In genomic region chr19:55369651-55370304, GRCh38 we compare ENCODE assay signal across 8 cellular contexts. TPM values are rescaled to one million over a fixed set of nuclear protein-coding genes. Genes with fewer than 3 reads are reported as not detected.
A peak's percentile ranks its signal among the peaks of the same experiment; 100 is the strongest.
DNase-seq lines count a peak whose midpoint lies in the region; ATAC-seq, FAIRE-seq and TF ChIP-seq lines count a peak whose summit lies in the region.

No MANE protein-coding gene starts in this region.

- H3K36me3 Mint-ChIP-seq in WTC11 = no peaks in the 10 kb centered on the region

- no peak for FAIRE-seq in D721Med (lab: Jason Lieb, UNC)

- H3K27me3 ChIP-seq in parathyroid adenoma (ENCODE audit: control insufficient read depth, insufficient read depth, low read length) = peaks cover 10% of the 10 kb centered on the region

- H3K4me1 ChIP-seq in parathyroid adenoma = no peaks in the 10 kb centered on the region

- POLR2A ChIA-PET in WTC11 (lab: Charles Lee) = interaction anchor here (0.8 to 2.9 kb wide), 6 partner anchors 14 to 68 kb away, joined by 3 to 12 read pairs (median 4); partner anchors contain the start of genes KMT5C and TMEM238

- DNase-seq in D721Med (ENCODE audit: insufficient read length, low spot score) = peak; percentile 93
- peak; percentile 57 for DNase-seq in LHCN-M2 (ENCODE audit: low read depth)
- peak; percentile 82 for DNase-seq in WTC11 (ENCODE audit: low spot score)

- peaks cover 75% of the 10 kb centered on the region for H3K27me3 Mint-ChIP-seq in WTC11 (ENCODE audit: low read depth)

- no peak for TF ChIP-seq CTCF in D721Med (IDR thresholded peaks at IDR 0.05; ENCODE audit: insufficient read depth, missing control alignments)
- TF ChIP-seq CTCF in WTC11 (IDR thresholded peaks at IDR 0.05) = no peak
- no peak for TF ChIP-seq CTCF in parathyroid adenoma (IDR thresholded peaks at IDR 0.05)

- no peak overlapping the region for H3K27ac ChIP-seq in parathyroid adenoma

- no peak overlapping the region for H2AFZ ChIP-seq in parathyroid adenoma

- no peaks in the 10 kb centered on the region for H3K9me3 ChIP-seq in parathyroid adenoma (ENCODE audit: control insufficient read depth, low read length)

- peak overlapping the region; percentile 11 for H3K4me3 ChIP-seq in parathyroid adenoma (ENCODE audit: low read depth, low read length)

- H3K9me3 Mint-ChIP-seq in WTC11 = no peaks in the 10 kb centered on the region

- H3K4me3 Mint-ChIP-seq in WTC11 = peak overlapping the region; percentile 83

- peak overlapping the region; percentile 47 for H3K4me2 ChIP-seq in parathyroid adenoma (ENCODE audit: low read length)

- H3K9ac ChIP-seq in parathyroid adenoma = no peak overlapping the region

- H3K27ac Mint-ChIP-seq in WTC11 = no peak overlapping the region; the same call in 1 of the 2 replicates

- peaks cover 19% of the 10 kb centered on the region for H3K4me1 Mint-ChIP-seq in WTC11

- H3K36me3 ChIP-seq in parathyroid adenoma (ENCODE audit: control insufficient read depth, insufficient read depth, low read length) = no peaks in the 10 kb centered on the region

- CTCF ChIA-PET in WTC11 (lab: Charles Lee) = interaction anchor here (0.6 to 2.8 kb wide), 11 partner anchors 14 to 891 kb away, joined by 3 to 13 read pairs (median 4); partner anchors contain the start of gene TMEM238

- peak; percentile 76 for ATAC-seq in WTC11
- peak; percentile 2 for ATAC-seq in esophagus mucosa
- ATAC-seq in GM21515 (IDR thresholded peaks at IDR 0.05; ENCODE audit: unreplicated experiment) = no peak
- no peak for ATAC-seq in HG02885 (IDR thresholded peaks at IDR 0.05; ENCODE audit: poor library complexity, unreplicated experiment)
- ATAC-seq in HG03460 (IDR thresholded peaks at IDR 0.05; ENCODE audit: unreplicated experiment) = no peak

- H3K79me2 ChIP-seq in parathyroid adenoma = no peaks in the 10 kb centered on the region

TF ChIP-seq in WTC11, 78 proteins besides CTCF, POLR2A, EP300 and RAD21 (continues in another document):
- TF ChIP-seq, protein P1, sequence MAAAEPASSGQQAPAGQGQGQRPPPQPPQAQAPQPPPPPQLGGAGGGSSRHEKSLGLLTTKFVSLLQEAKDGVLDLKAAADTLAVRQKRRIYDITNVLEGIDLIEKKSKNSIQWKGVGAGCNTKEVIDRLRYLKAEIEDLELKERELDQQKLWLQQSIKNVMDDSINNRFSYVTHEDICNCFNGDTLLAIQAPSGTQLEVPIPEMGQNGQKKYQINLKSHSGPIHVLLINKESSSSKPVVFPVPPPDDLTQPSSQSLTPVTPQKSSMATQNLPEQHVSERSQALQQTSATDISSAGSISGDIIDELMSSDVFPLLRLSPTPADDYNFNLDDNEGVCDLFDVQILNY (CRISPR knock-in tag; IDR thresholded peaks at IDR 0.05) = no peak
- no peak for TF ChIP-seq SMAD3 (CRISPR knock-in tag; IDR thresholded peaks at IDR 0.05; ENCODE audit: borderline replicate concordance)
- TF ChIP-seq RORB (CRISPR knock-in tag; IDR thresholded peaks at IDR 0.05) = no peak
- TF ChIP-seq JUN (CRISPR knock-in tag; IDR thresholded peaks at IDR 0.05) = no peak
- no peak for TF ChIP-seq FOXP1 (CRISPR knock-in tag; IDR thresholded peaks at IDR 0.05; ENCODE audit: borderline replicate concordance)
- TF ChIP-seq, protein P2, sequence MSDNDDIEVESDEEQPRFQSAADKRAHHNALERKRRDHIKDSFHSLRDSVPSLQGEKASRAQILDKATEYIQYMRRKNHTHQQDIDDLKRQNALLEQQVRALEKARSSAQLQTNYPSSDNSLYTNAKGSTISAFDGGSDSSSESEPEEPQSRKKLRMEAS (CRISPR knock-in tag; IDR thresholded peaks at IDR 0.05) = peak; percentile 32; the same call in 1 of the 2 replicates
- TF ChIP-seq, protein P3, sequence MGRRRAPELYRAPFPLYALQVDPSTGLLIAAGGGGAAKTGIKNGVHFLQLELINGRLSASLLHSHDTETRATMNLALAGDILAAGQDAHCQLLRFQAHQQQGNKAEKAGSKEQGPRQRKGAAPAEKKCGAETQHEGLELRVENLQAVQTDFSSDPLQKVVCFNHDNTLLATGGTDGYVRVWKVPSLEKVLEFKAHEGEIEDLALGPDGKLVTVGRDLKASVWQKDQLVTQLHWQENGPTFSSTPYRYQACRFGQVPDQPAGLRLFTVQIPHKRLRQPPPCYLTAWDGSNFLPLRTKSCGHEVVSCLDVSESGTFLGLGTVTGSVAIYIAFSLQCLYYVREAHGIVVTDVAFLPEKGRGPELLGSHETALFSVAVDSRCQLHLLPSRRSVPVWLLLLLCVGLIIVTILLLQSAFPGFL (CRISPR knock-in tag; IDR thresholded peaks at IDR 0.05; ENCODE audit: borderline replicate concordance) = no peak
- TF ChIP-seq, protein P4, sequence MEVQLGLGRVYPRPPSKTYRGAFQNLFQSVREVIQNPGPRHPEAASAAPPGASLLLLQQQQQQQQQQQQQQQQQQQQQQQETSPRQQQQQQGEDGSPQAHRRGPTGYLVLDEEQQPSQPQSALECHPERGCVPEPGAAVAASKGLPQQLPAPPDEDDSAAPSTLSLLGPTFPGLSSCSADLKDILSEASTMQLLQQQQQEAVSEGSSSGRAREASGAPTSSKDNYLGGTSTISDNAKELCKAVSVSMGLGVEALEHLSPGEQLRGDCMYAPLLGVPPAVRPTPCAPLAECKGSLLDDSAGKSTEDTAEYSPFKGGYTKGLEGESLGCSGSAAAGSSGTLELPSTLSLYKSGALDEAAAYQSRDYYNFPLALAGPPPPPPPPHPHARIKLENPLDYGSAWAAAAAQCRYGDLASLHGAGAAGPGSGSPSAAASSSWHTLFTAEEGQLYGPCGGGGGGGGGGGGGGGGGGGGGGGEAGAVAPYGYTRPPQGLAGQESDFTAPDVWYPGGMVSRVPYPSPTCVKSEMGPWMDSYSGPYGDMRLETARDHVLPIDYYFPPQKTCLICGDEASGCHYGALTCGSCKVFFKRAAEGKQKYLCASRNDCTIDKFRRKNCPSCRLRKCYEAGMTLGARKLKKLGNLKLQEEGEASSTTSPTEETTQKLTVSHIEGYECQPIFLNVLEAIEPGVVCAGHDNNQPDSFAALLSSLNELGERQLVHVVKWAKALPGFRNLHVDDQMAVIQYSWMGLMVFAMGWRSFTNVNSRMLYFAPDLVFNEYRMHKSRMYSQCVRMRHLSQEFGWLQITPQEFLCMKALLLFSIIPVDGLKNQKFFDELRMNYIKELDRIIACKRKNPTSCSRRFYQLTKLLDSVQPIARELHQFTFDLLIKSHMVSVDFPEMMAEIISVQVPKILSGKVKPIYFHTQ (CRISPR knock-in tag; IDR thresholded peaks at IDR 0.05) = no peak
- TF ChIP-seq, protein P5, sequence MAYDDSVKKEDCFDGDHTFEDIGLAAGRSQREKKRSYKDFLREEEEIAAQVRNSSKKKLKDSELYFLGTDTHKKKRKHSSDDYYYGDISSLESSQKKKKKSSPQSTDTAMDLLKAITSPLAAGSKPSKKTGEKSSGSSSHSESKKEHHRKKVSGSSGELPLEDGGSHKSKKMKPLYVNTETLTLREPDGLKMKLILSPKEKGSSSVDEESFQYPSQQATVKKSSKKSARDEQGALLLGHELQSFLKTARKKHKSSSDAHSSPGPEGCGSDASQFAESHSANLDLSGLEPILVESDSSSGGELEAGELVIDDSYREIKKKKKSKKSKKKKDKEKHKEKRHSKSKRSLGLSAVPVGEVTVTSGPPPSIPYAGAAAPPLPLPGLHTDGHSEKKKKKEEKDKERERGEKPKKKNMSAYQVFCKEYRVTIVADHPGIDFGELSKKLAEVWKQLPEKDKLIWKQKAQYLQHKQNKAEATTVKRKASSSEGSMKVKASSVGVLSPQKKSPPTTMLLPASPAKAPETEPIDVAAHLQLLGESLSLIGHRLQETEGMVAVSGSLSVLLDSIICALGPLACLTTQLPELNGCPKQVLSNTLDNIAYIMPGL (CRISPR knock-in tag; IDR thresholded peaks at IDR 0.05) = peak; percentile 54; the same call in 1 of the 2 replicates
- TF ChIP-seq ZMAT4 (CRISPR knock-in tag; IDR thresholded peaks at IDR 0.05) = no peak
- no peak for TF ChIP-seq ZNF281 (CRISPR knock-in tag; IDR thresholded peaks at IDR 0.05)
- no peak for TF ChIP-seq ZBTB21 (CRISPR knock-in tag; IDR thresholded peaks at IDR 0.05; ENCODE audit: borderline replicate concordance)
- TF ChIP-seq KAT7 (CRISPR knock-in tag; IDR thresholded peaks at IDR 0.05; ENCODE audit: borderline replicate concordance) = no peak

RNA-seq across cellular contexts. Expression of gene IL11, which starts 0.5 kb away (rescaled TPM):
- 1.7 and 2.1 TPM in 2 replicates for total RNA-seq in LHCN-M2 (2014; rRNA removed)
- polyA plus RNA-seq in LHCN-M2 (2012) = 4.0 TPM
- total RNA-seq in WTC11 (2021) = 1.2 to 1.8 TPM (median 1.6 TPM) in 3 replicates
- total RNA-seq in esophagus mucosa = 0.24 TPM

RNA-seq across cellular contexts. Expression of gene GARIN5B, which starts 6.7 kb away (rescaled TPM):
- total RNA-seq in LHCN-M2 (2014; rRNA removed) = not detected in 2 replicates
- not detected for polyA plus RNA-seq in LHCN-M2 (2012)
- 0.07 to 0.09 TPM in 2 of 3 replicates, not detected in the other for total RNA-seq in WTC11 (2021)
- not detected for total RNA-seq in esophagus mucosa

RNA-seq across cellular contexts. Expression of gene TMEM190, which starts 6.8 kb away (rescaled TPM):
- total RNA-seq in LHCN-M2 (2014; rRNA removed) (not detected in 2 replicates), WTC11 (2021) (0.33 to 2.6 TPM (median 0.82 TPM) in 3 replicates), esophagus mucosa (not detected)
- polyA plus RNA-seq in LHCN-M2 (2012) = not detected

RNA-seq across cellular contexts. Expression of gene TMEM238, which starts 14.3 kb away (rescaled TPM):
- 0.32 TPM in 1 of 2 replicates, not detected in the other for total RNA-seq in LHCN-M2 (2014; rRNA removed)
- 0.06 TPM for polyA plus RNA-seq in LHCN-M2 (2012)
- total RNA-seq in WTC11 (2021) = 5.8 to 8.3 TPM (median 6.5 TPM) in 3 replicates
- total RNA-seq in esophagus mucosa = 25.6 TPM

RNA-seq across cellular contexts. Expression of gene COX6B2, which starts 15.3 kb away (rescaled TPM):
- total RNA-seq in LHCN-M2 (2014; rRNA removed) = not detected in 2 replicates
- 0.15 TPM for polyA plus RNA-seq in LHCN-M2 (2012)
- 4.1 to 8.0 TPM (median 4.3 TPM) in 3 replicates for total RNA-seq in WTC11 (2021)
- total RNA-seq in esophagus mucosa = 0.56 TPM

Comparison
In these comparisons a context has a peak if more than half of its experiments do, and no peak if none do; other contexts are left out.
1. ATAC-seq: peak in WTC11 (single experiment) and esophagus mucosa (single experiment); none in GM21515 (single experiment), HG02885 (single experiment) and HG03460 (single experiment).
2. Peak in every context shown above with its lines, with median percentiles within 50 percentile points of each other: DNase-seq.